Comparison of ENCODE assay signal across 14 cellular contexts in genomic region chr21:32483293-32483595, GRCh38.
"Had no signal": no experiment of that assay in that cellular context is flagged by ENCODE, and none has a peak within 500 bp of the region (broad histone marks: within the 10 kb centered on the region; RNA-seq: fewer than 3 reads in every experiment).

No MANE protein-coding gene starts in this region.

- H3K4me3 ChIP-seq: dorsolateral prefrontal cortex, smooth muscle cell, tibial artery had no signal

- ATAC-seq: natural killer cell treated with Interleukin-12 subunit alpha and Interleukin-12 subunit beta and Interleukin-15 and Interleukin-18, amount 100 ng/mL, for 72 hours; right cardiac atrium had no signal

- H3K27me3 ChIP-seq: dorsolateral prefrontal cortex, tibial artery had no signal

- H3K27ac ChIP-seq: tibial artery had no signal

- H3K9me3 ChIP-seq: tibial artery had no signal

- DNase-seq: activated CD4-positive, alpha-beta memory T cell treated with anti-CD3 and anti-CD28 coated beads for 36 hours; activated CD4-positive, CD25-positive, alpha-beta regulatory T cell treated with anti-CD3 and anti-CD28 coated beads, Interleukin-2, amount 50 U/mL, for 72 hours; activated gamma-delta T cell; activated T-cell treated with anti-CD3 and anti-CD28 coated beads, Interleukin-2, amount 50 U/mL, for 48 hours; aorta; dorsolateral prefrontal cortex; foreskin melanocyte; head of caudate nucleus; mesenchymal stem cell; nucleus accumbens; right cardiac atrium; tibial artery had no signal
